8 cellular contexts compared by ENCODE assay signal in genomic region chr17:17780941-17781590, GRCh38. TPM values are rescaled to one million over a fixed set of nuclear protein-coding genes. Genes with fewer than 3 reads are reported as not detected.
DNase-seq lines count a peak whose midpoint lies in the region; ATAC-seq and TF ChIP-seq lines count a peak whose summit lies in the region.

No MANE protein-coding gene starts in this region.

- CTCF ChIA-PET in Caco-2 (lab: Charles Lee), result interaction anchor here (0.7 to 0.8 kb wide), 2 partner anchors 138 to 252 kb away, joined by 3 read pairs; no protein-coding TSS in a partner anchor

- H3K4me1 ChIP-seq in Caco-2 (peaks cover 31% of the 10 kb centered on the region), muscle layer of duodenum (ENCODE audit: control insufficient read depth in 1 of 2, insufficient read depth in 2 of 2, low read length in 2 of 2) (peaks cover 22 to 78% of the 10 kb centered on the region in 2 donors)

- H3K36me3 ChIP-seq in Caco-2 (ENCODE audit: control insufficient read depth, insufficient read depth, low read length) (peaks cover 1% of the 10 kb centered on the region; the same call in 1 of the 2 replicates), muscle layer of duodenum (ENCODE audit: control insufficient read depth in 1 of 2, insufficient read depth in 2 of 2, low read length in 2 of 2) (no peaks in the 10 kb centered on the region)

- H3K9me3 Mint-ChIP-seq in Caco-2 (ENCODE audit: unreplicated experiment) (no peaks in the 10 kb centered on the region), IgD-negative memory B cell (no peaks in the 10 kb centered on the region)

- H3K27ac ChIP-seq in cingulate gyrus (ENCODE audit: low read depth, low read length) (peak overlapping the region; percentile 92), muscle layer of duodenum (ENCODE audit: low read length) (peak overlapping the region; percentile 16)

- H3K36me3 Mint-ChIP-seq in Caco-2 (ENCODE audit: insufficient read depth, unreplicated experiment) (peaks cover 18% of the 10 kb centered on the region), IgD-negative memory B cell (no peaks in the 10 kb centered on the region)

- H3K27ac Mint-ChIP-seq in Caco-2 (ENCODE audit: unreplicated experiment) (peak overlapping the region; percentile 46), IgD-negative memory B cell (peak overlapping the region in 2 of 3 donors; percentile 1 to 67)

- H3K4me3 ChIP-seq in Caco-2 (ENCODE audit: low read depth, low read length) (no peak overlapping the region), muscle layer of duodenum (ENCODE audit: low read depth in 1 of 2, low read length in 2 of 2) (peak overlapping the region in 1 of 2 donors; percentile 76)

- BruUV-seq in Caco-2 (replicated peaks; lab: Mats Ljungman, UMichigan), result no TSS peak

- H3K27me3 ChIP-seq in Caco-2 (replicated peaks; ENCODE audit: control insufficient read depth, insufficient read depth, low read length), result no peaks in the 10 kb centered on the region
- no peaks in the 10 kb centered on the region for H3K27me3 ChIP-seq in muscle layer of duodenum (ENCODE audit: low read depth, low read length)

- POLR2A ChIA-PET in Caco-2 (lab: Charles Lee), result no interaction called here

- peak overlapping the region; percentile 86 for H3K4me3 Mint-ChIP-seq in Caco-2 (ENCODE audit: unreplicated experiment)
- H3K4me3 Mint-ChIP-seq in IgD-negative memory B cell, result peak overlapping the region; percentile 20 to 76 (median 58)

- H3K27me3 Mint-ChIP-seq in Caco-2 (ENCODE audit: insufficient read depth, unreplicated experiment) (no peaks in the 10 kb centered on the region), IgD-negative memory B cell (peaks cover 6% of the 10 kb centered on the region)

- H3K4me1 Mint-ChIP-seq in Caco-2 (ENCODE audit: low read depth, unreplicated experiment) (peaks cover 21% of the 10 kb centered on the region), IgD-negative memory B cell (peaks cover 13 to 24% (median 17%) of the 10 kb centered on the region in 3 donors)

- TF ChIP-seq CTCF in Caco-2 (IDR thresholded peaks at IDR 0.05; ENCODE audit: insufficient read depth in 1 of 2, low read depth in 1 of 2, low read length in 1 of 2, severe bottlenecking in 1 of 2, unreplicated experiment in 1 of 2), result no peak

- H3K9me3 ChIP-seq in Caco-2, result no peaks in the 10 kb centered on the region
- no peaks in the 10 kb centered on the region for H3K9me3 ChIP-seq in muscle layer of duodenum (ENCODE audit: control insufficient read depth in 1 of 2, low read length in 2 of 2)

- intact Hi-C loops in Caco-2 (cut with micrococcal nuclease; ENCODE audit: unreplicated experiment), result loop anchor here (5.0 kb wide), 2 partner anchors 99 to 581 kb away; partner anchors contain the start of genes RAI1 and SHMT1

- ATAC-seq in GM18909 (IDR thresholded peaks at IDR 0.05; ENCODE audit: poor library complexity, unreplicated experiment) (no peak), GM18873 (IDR thresholded peaks at IDR 0.05; ENCODE audit: low FRiP score, unreplicated experiment) (no peak)

- DNase-seq in Caco-2 (peak in 1 of 2 experiments; percentile 39), RPMI8226 (no peak), NCI-H1694 (lab: John Stamatoyannopoulos, UW) (no peak)

RNA-seq across cellular contexts. Expression of gene SREBF1, which starts 55.7 kb away (rescaled TPM):
- total RNA-seq in Caco-2 (2022), result 109 and 118 TPM in 2 replicates
- polyA plus RNA-seq in IgD-negative memory B cell, result 9.1 TPM
